1 cellular context compared by ENCODE assay signal in genomic region chr11:120192831-120193625, GRCh38.
TF ChIP-seq lines count a peak whose summit lies in the region.

No MANE protein-coding gene starts in this region.

TF ChIP-seq in HepG2, 621 proteins besides CTCF, POLR2A, EP300 and RAD21 (continued from another document and continues in another):
- TF ChIP-seq ETS1 (CRISPR knock-in tag; IDR thresholded peaks at IDR 0.05) (no peak), ZNF691 (CRISPR knock-in tag; IDR thresholded peaks at IDR 0.05; ENCODE audit: borderline replicate concordance, low read depth) (peak; percentile 66; the same call in 1 of the 2 replicates), ZNF670 (CRISPR knock-in tag; IDR thresholded peaks at IDR 0.05; ENCODE audit: borderline replicate concordance) (no peak), HOXA7 (CRISPR knock-in tag; IDR thresholded peaks at IDR 0.05) (no peak), ZNF496 (CRISPR knock-in tag; IDR thresholded peaks at IDR 0.05; ENCODE audit: insufficient replicate concordance) (no peak), CEBPG (CRISPR knock-in tag; IDR thresholded peaks at IDR 0.05) (peak; percentile 26; the same call in 1 of the 2 replicates), ZNF430 (CRISPR knock-in tag; IDR thresholded peaks at IDR 0.05) (peak; percentile 39; the same call in 1 of the 2 replicates), ATRX (CRISPR knock-in tag; IDR thresholded peaks at IDR 0.05; ENCODE audit: borderline replicate concordance) (no peak), PCBP2 (optimal IDR thresholded peaks at IDR 0.05; ENCODE audit: low read depth, low read length, poor library complexity, severe bottlenecking) (no peak), ZNF790 (CRISPR knock-in tag; IDR thresholded peaks at IDR 0.05; ENCODE audit: borderline replicate concordance) (no peak), ZNF660 (CRISPR knock-in tag; IDR thresholded peaks at IDR 0.05; ENCODE audit: borderline replicate concordance, low read depth) (no peak), ZNF720 (CRISPR knock-in tag; IDR thresholded peaks at IDR 0.05) (no peak), ZNF781 (CRISPR knock-in tag; IDR thresholded peaks at IDR 0.05; ENCODE audit: borderline replicate concordance, not compliant biosample characterization) (no peak), ZNF512 (CRISPR knock-in tag; IDR thresholded peaks at IDR 0.05) (no peak), ZIK1 (CRISPR knock-in tag; IDR thresholded peaks at IDR 0.05; ENCODE audit: borderline replicate concordance, low read depth) (0 out of 2 replicates have a peak, but pooled peaks have one; percentile 28), ZBTB33 (CRISPR knock-in tag; IDR thresholded peaks at IDR 0.05) (peak; percentile 44; the same call in 1 of the 2 replicates), ZSCAN5A (CRISPR knock-in tag; IDR thresholded peaks at IDR 0.05; ENCODE audit: borderline replicate concordance) (peak; percentile 32; the same call in 1 of the 2 replicates), ELF1 (CRISPR knock-in tag; IDR thresholded peaks at IDR 0.05) (no peak), ATF3 (CRISPR knock-in tag; IDR thresholded peaks at IDR 0.05) (no peak), GABPB1 (CRISPR knock-in tag; IDR thresholded peaks at IDR 0.05) (peak; percentile 53), GTF3A (CRISPR knock-in tag; conservative IDR thresholded peaks at IDR 0.05) (0 out of 2 replicates have a peak, but pooled peaks have one; percentile 59), SRSF4 (IDR thresholded peaks at IDR 0.05; ENCODE audit: low read depth, low read length, poor library complexity, severe bottlenecking) (no peak), ETV6 (CRISPR knock-in tag; conservative IDR thresholded peaks at IDR 0.05) (0 out of 2 replicates have a peak, but pooled peaks have one; percentile 25), KDM3A (CRISPR knock-in tag; IDR thresholded peaks at IDR 0.05; ENCODE audit: low read depth) (peak; percentile 78; the same call in 1 of the 2 replicates), PRDM4 (CRISPR knock-in tag; IDR thresholded peaks at IDR 0.05; ENCODE audit: borderline replicate concordance) (no peak), ZZZ3 (CRISPR knock-in tag; IDR thresholded peaks at IDR 0.05; ENCODE audit: borderline replicate concordance) (no peak; the same call in 1 of the 2 replicates), KLF11 (CRISPR knock-in tag; IDR thresholded peaks at IDR 0.05) (no peak), JUNB (CRISPR knock-in tag; IDR thresholded peaks at IDR 0.05; ENCODE audit: borderline replicate concordance) (no peak), ELF4 (CRISPR knock-in tag; IDR thresholded peaks at IDR 0.05; ENCODE audit: borderline replicate concordance) (no peak), ZNF263 (CRISPR knock-in tag; IDR thresholded peaks at IDR 0.05) (peak; percentile 100), JUN (CRISPR knock-in tag; IDR thresholded peaks at IDR 0.05) (no peak), HMG20A (CRISPR knock-in tag; IDR thresholded peaks at IDR 0.05; ENCODE audit: borderline replicate concordance) (peak; percentile 39; the same call in 1 of the 2 replicates), RNF219 (CRISPR knock-in tag; IDR thresholded peaks at IDR 0.05) (no peak), ZNF768 (CRISPR knock-in tag; IDR thresholded peaks at IDR 0.05) (peak; percentile 58; the same call in 1 of the 2 replicates), TMF1 (CRISPR knock-in tag; IDR thresholded peaks at IDR 0.05; ENCODE audit: low read depth) (no peak), ZNF614 (CRISPR knock-in tag; IDR thresholded peaks at IDR 0.05; ENCODE audit: borderline replicate concordance) (peak; percentile 54; the same call in 1 of the 2 replicates), RBM39 (IDR thresholded peaks at IDR 0.05; ENCODE audit: low read depth, low read length, poor library complexity, severe bottlenecking) (no peak), NFATC3 (CRISPR knock-in tag; IDR thresholded peaks at IDR 0.05) (no peak), ZNF563 (CRISPR knock-in tag; IDR thresholded peaks at IDR 0.05) (no peak), MAZ (IDR thresholded peaks at IDR 0.05; ENCODE audit: borderline replicate concordance, low read depth, low read length) (0 out of 2 replicates have a peak, but pooled peaks have one; percentile 16), MAZ (CRISPR knock-in tag; IDR thresholded peaks at IDR 0.05; ENCODE audit: low read depth) (0 out of 2 replicates have a peak, but pooled peaks have one; percentile 49), HNF4A (CRISPR knock-in tag; IDR thresholded peaks at IDR 0.05) (peak; percentile 95), DDIT3 (CRISPR knock-in tag; IDR thresholded peaks at IDR 0.05) (no peak), BHLHE40 (IDR thresholded peaks at IDR 0.05; ENCODE audit: low read length) (no peak), TERF1 (CRISPR knock-in tag; IDR thresholded peaks at IDR 0.05) (no peak), DBP (CRISPR knock-in tag; IDR thresholded peaks at IDR 0.05; ENCODE audit: not compliant biosample characterization) (no peak), RARG (CRISPR knock-in tag; IDR thresholded peaks at IDR 0.05; ENCODE audit: low read depth) (no peak), XRCC5 (optimal IDR thresholded peaks at IDR 0.05; ENCODE audit: low read length) (peak; percentile 60), ZNF33B (CRISPR knock-in tag; IDR thresholded peaks at IDR 0.05) (0 out of 2 replicates have a peak, but pooled peaks have one; percentile 61), ZNF773 (CRISPR knock-in tag; IDR thresholded peaks at IDR 0.05; ENCODE audit: borderline replicate concordance) (no peak), KAT7 (CRISPR knock-in tag; IDR thresholded peaks at IDR 0.05; ENCODE audit: borderline replicate concordance) (no peak; the same call in 1 of the 2 replicates), NBN (conservative IDR thresholded peaks at IDR 0.05) (no peak), ISL2 (CRISPR knock-in tag; IDR thresholded peaks at IDR 0.05) (peak; percentile 73)
